Comparison of ENCODE assay signal across 10 cellular contexts in genomic region chr12:11761869-11762567, GRCh38.
A peak's percentile ranks its signal among the peaks of the same experiment; 100 is the strongest.
DNase-seq lines count a peak whose midpoint lies in the region; ATAC-seq and TF ChIP-seq lines count a peak whose summit lies in the region.
"Had no signal": no experiment of that assay in that cellular context is flagged by ENCODE, and none has a peak within 500 bp of the region (broad histone marks: within the 10 kb centered on the region; RNA-seq: fewer than 3 reads in every experiment).

No MANE protein-coding gene starts in this region.

- no peak overlapping the region for H3K4me3 ChIP-seq in mucosa of descending colon

- no peaks in the 10 kb centered on the region for H4K20me1 ChIP-seq in H9 (ENCODE audit: control insufficient read depth, insufficient read depth, insufficient read length)

- H3K27ac ChIP-seq in H9 (ENCODE audit: insufficient read length, low read depth, low read length), result no peak overlapping the region

- H2BK20ac ChIP-seq in H9 (ENCODE audit: low read depth, low read length, poor library complexity, severe bottlenecking), result no peak overlapping the region

- H3K9me3 Mint-ChIP-seq in H9, result no peaks in the 10 kb centered on the region
- H3K9me3 Mint-ChIP-seq: brain had no signal

- H3K4me2 ChIP-seq in H9 (ENCODE audit: insufficient read depth, insufficient read length, low read length), result no peak overlapping the region

- H4K91ac ChIP-seq in H9 (ENCODE audit: insufficient read length, low read depth, low read length), result no peak overlapping the region

- no peak overlapping the region for H3K18ac ChIP-seq in H9 (ENCODE audit: insufficient read length, low read depth, low read length)

- H3K14ac ChIP-seq in H9 (ENCODE audit: insufficient read depth, low read length), result no peak overlapping the region

- H3K9me3 ChIP-seq in mucosa of descending colon (no peaks in the 10 kb centered on the region), H9 (ENCODE audit: control insufficient read depth, low read depth, low read length) (no peaks in the 10 kb centered on the region)

- DNase-seq in mucosa of descending colon, result no peak
- no peak for DNase-seq in NK-92 treated with Interleukin-12 subunit alpha and Interleukin-12 subunit beta, amount 100 ng/mL, for 24 hours (lab: John Stamatoyannopoulos, UW)
- DNase-seq in H9, result no peak
- no peak for DNase-seq in DMS114 treated with DMSO at 0.1 percent for 48 hours (lab: John Stamatoyannopoulos, UW; ENCODE audit: unreplicated experiment)
- DNase-seq in activated CD4-positive, alpha-beta T cell treated with anti-CD3 and anti-CD28 coated beads for 1 hour, result no peak
- DNase-seq: Right ventricle myocardium superior had no signal

- no peak overlapping the region for H4K8ac ChIP-seq in H9 (replicated peaks; ENCODE audit: insufficient read length, low read depth, low read length)

- no peak overlapping the region; a peak in 1 of 7 replicates for H3K27ac Mint-ChIP-seq in H9
- H3K27ac Mint-ChIP-seq: brain had no signal

- no peaks in the 10 kb centered on the region; a peak in 1 of 7 replicates for H3K36me3 Mint-ChIP-seq in H9 (ENCODE audit: insufficient read depth in 1 of 3, low read depth in 3 of 3)
- H3K36me3 Mint-ChIP-seq: brain had no signal

- H3K23me2 ChIP-seq in H9 (ENCODE audit: insufficient read length, low read depth, low read length, poor library complexity, severe bottlenecking), result no peaks in the 10 kb centered on the region

- H2BK5ac ChIP-seq in H9 (ENCODE audit: insufficient read length, low read length), result no peak overlapping the region

- no peak overlapping the region for H3K9ac ChIP-seq in H9 (ENCODE audit: extremely low read depth, insufficient read length, low read length)

- no peaks in the 10 kb centered on the region for H3K27me3 Mint-ChIP-seq in H9 (ENCODE audit: low read depth)
- H3K27me3 Mint-ChIP-seq: brain had no signal

- no peak overlapping the region for H3K56ac ChIP-seq in H9 (ENCODE audit: insufficient read length, low read depth, low read length)

- no peak overlapping the region for H4K5ac ChIP-seq in H9 (ENCODE audit: insufficient read length, low read depth, low read length)

- H2BK15ac ChIP-seq in H9 (ENCODE audit: low read depth, low read length), result no peak overlapping the region

- H3K4me3 Mint-ChIP-seq in H9, result no peak overlapping the region
- H3K4me3 Mint-ChIP-seq: brain had no signal

- no peak overlapping the region for H3K23ac ChIP-seq in H9 (ENCODE audit: insufficient read length, low read depth, low read length)

- ATAC-seq in GM18499 (IDR thresholded peaks at IDR 0.05; ENCODE audit: insufficient read depth, unreplicated experiment) (peak; percentile 36), GM21390 (IDR thresholded peaks at IDR 0.05; ENCODE audit: unreplicated experiment) (peak; percentile 52), HG03432 (IDR thresholded peaks at IDR 0.05; ENCODE audit: unreplicated experiment) (peak; percentile 60), mucosa of descending colon (peak; percentile 17)

- H3K36me3 ChIP-seq in mucosa of descending colon (ENCODE audit: low read depth), result no peaks in the 10 kb centered on the region

- no peaks in the 10 kb centered on the region for H3K79me1 ChIP-seq in H9 (ENCODE audit: insufficient read depth, low read depth, low read length, poor library complexity, severe bottlenecking)

- peaks cover 37% of the 10 kb centered on the region for H3K4me1 ChIP-seq in mucosa of descending colon (ENCODE audit: low read depth)
- H3K4me1 ChIP-seq in H9 (ENCODE audit: insufficient read depth, low read length), result peaks cover 6% of the 10 kb centered on the region; the same call in 1 of the 2 replicates

- H2BK120ac ChIP-seq in H9 (ENCODE audit: low read depth, low read length, poor library complexity, severe bottlenecking), result no peak overlapping the region

- no peak for TF ChIP-seq CTCF in mucosa of descending colon (IDR thresholded peaks at IDR 0.05)
- no peak for TF ChIP-seq CTCF in H9 (conservative IDR thresholded peaks at IDR 0.05)

- H3K79me2 ChIP-seq in H9 (ENCODE audit: insufficient read depth, low read length), result no peaks in the 10 kb centered on the region

- intact Hi-C loops in mucosa of descending colon (cut with DNase I, micrococcal nuclease), result no loop called here

- no peak overlapping the region for H2BK12ac ChIP-seq in H9 (ENCODE audit: insufficient read length, low read depth, low read length)

- H3K4me1 Mint-ChIP-seq in H9, result peaks cover 41 to 60% of the 10 kb centered on the region in 2 experiments

- H3T11ph ChIP-seq in H9 (ENCODE audit: low read length), result no peak overlapping the region

- WGBS in H9 (ENCODE audit: extremely low coverage, insufficient read length, low lambda C conversion rate), result no CpG with 5 or more reads among the region's 8 CpGs

- no peak overlapping the region for H3K4ac ChIP-seq in H9 (ENCODE audit: low read depth, low read length)

- no peak overlapping the region for H2AFZ ChIP-seq in H9 (ENCODE audit: low read length)

- H2AK5ac ChIP-seq in H9 (ENCODE audit: insufficient read length, low read length), result no peak overlapping the region

- no peaks in the 10 kb centered on the region for H3K27me3 ChIP-seq in H9 (ENCODE audit: insufficient read depth, low read length)
